8 cellular contexts compared by ENCODE assay signal in genomic region chr1:155648207-155649147, GRCh38. TPM values are rescaled to one million over a fixed set of nuclear protein-coding genes. Genes with fewer than 3 reads are reported as not detected.
DNase-seq lines count a peak whose midpoint lies in the region; ATAC-seq and TF ChIP-seq lines count a peak whose summit lies in the region.

No MANE protein-coding gene starts in this region.

- H2AFZ ChIP-seq in hepatocyte: peak overlapping the region; percentile 43

- no peaks in the 10 kb centered on the region for H3K9me2 ChIP-seq in hepatocyte (replicated peaks; ENCODE audit: insufficient read depth)

- peak overlapping the region; percentile 86 for H3K27ac ChIP-seq in hepatocyte

- no peak overlapping the region for H3K4me3 Mint-ChIP-seq in stimulated activated naive CD8-positive, alpha-beta T cell treated with anti-CD3 and anti-CD28 coated beads, Interleukin-15, amount 100 ng/mL, for 72 hours

- peak overlapping the region; percentile 78 for H3K9ac ChIP-seq in adipocyte (ENCODE audit: low read length)

- 67% methylated on average over 11 of the region's 11 CpGs for WGBS in hepatocyte (ENCODE audit: low lambda C conversion rate, missing lambda C conversion rate)

- peaks cover 0 to 4% of the 10 kb centered on the region in 2 donors for H3K9me3 Mint-ChIP-seq in stimulated activated naive CD8-positive, alpha-beta T cell treated with anti-CD3 and anti-CD28 coated beads, Interleukin-15, amount 100 ng/mL, for 72 hours

- H3K79me2 ChIP-seq in hepatocyte: no peaks in the 10 kb centered on the region

- H3K4me1 ChIP-seq in adipocyte (ENCODE audit: control insufficient read depth, insufficient read depth, low read length): peaks cover 48% of the 10 kb centered on the region
- peaks cover 3% of the 10 kb centered on the region for H3K4me1 ChIP-seq in hepatocyte (ENCODE audit: insufficient read depth)

- H3K36me3 ChIP-seq in adipocyte (ENCODE audit: control insufficient read depth, insufficient read depth, low read length, severe bottlenecking) (no peaks in the 10 kb centered on the region), hepatocyte (replicated peaks; ENCODE audit: insufficient read depth, low read depth) (no peaks in the 10 kb centered on the region)

- peaks cover 6% of the 10 kb centered on the region for H3K4me1 Mint-ChIP-seq in stimulated activated naive CD8-positive, alpha-beta T cell treated with anti-CD3 and anti-CD28 coated beads, Interleukin-15, amount 100 ng/mL, for 72 hours

- TF ChIP-seq CTCF in hepatocyte (IDR thresholded peaks at IDR 0.05; ENCODE audit: poor library complexity): peak; percentile 60

- H3K27me3 Mint-ChIP-seq in stimulated activated naive CD8-positive, alpha-beta T cell treated with anti-CD3 and anti-CD28 coated beads, Interleukin-15, amount 100 ng/mL, for 72 hours: no peaks in the 10 kb centered on the region

- H3K4me3 ChIP-seq in adipocyte (ENCODE audit: low read length) (peak overlapping the region; percentile 82), hepatocyte (no peak overlapping the region)

- DNase-seq in DMS53 treated with DMSO at 0.1 percent for 48 hours (lab: John Stamatoyannopoulos, UW; ENCODE audit: unreplicated experiment) (peak; percentile 65), MV-4-11 (lab: John Stamatoyannopoulos, UW) (peak; percentile 64), adipocyte (ENCODE audit: low read depth) (peak; percentile 90), hepatocyte (ENCODE audit: low spot score) (peak; percentile 80), activated gamma-delta T cell (lab: John Stamatoyannopoulos, UW) (no peak)
- DNase-seq in stimulated activated naive CD8-positive, alpha-beta T cell treated with anti-CD3 and anti-CD28 coated beads, Interleukin-15, amount 100 ng/mL, for 72 hours: no peak

- H3K4me2 ChIP-seq in hepatocyte: peak overlapping the region; percentile 63

- H3K27ac Mint-ChIP-seq in stimulated activated naive CD8-positive, alpha-beta T cell treated with anti-CD3 and anti-CD28 coated beads, Interleukin-15, amount 100 ng/mL, for 72 hours: no peak overlapping the region

- peak; percentile 49 for ATAC-seq in stimulated activated naive CD8-positive, alpha-beta T cell treated with anti-CD3 and anti-CD28 coated beads, Interleukin-15, amount 100 ng/mL, for 72 hours
- ATAC-seq in GM19452 (IDR thresholded peaks at IDR 0.05; ENCODE audit: unreplicated experiment) (no peak), GM18861 (IDR thresholded peaks at IDR 0.05; ENCODE audit: unreplicated experiment) (no peak)

- no peaks in the 10 kb centered on the region for H4K20me1 ChIP-seq in hepatocyte (ENCODE audit: insufficient read depth, poor library complexity, severe bottlenecking)

- H3K9me3 ChIP-seq in adipocyte (ENCODE audit: control insufficient read depth, low read length): peaks cover 3% of the 10 kb centered on the region
- no peaks in the 10 kb centered on the region for H3K9me3 ChIP-seq in hepatocyte (ENCODE audit: low read depth)

- H3K27me3 ChIP-seq in adipocyte (replicated peaks; ENCODE audit: control insufficient read depth, insufficient read depth, low read length) (no peaks in the 10 kb centered on the region), hepatocyte (no peaks in the 10 kb centered on the region)

RNA-seq across cellular contexts. Expression of gene MSTO1, which starts 38.5 kb away (rescaled TPM):
- 15.1 and 15.7 TPM in 2 replicates for total RNA-seq in hepatocyte
- 43.4 and 54.6 TPM in 2 replicates for polyA plus RNA-seq in hepatocyte

RNA-seq across cellular contexts. Expression of gene YY1AP1, which starts 40.1 kb away (rescaled TPM):
- total RNA-seq in hepatocyte: 43.2 and 55.9 TPM in 2 replicates
- 27.6 and 35.4 TPM in 2 replicates for polyA plus RNA-seq in hepatocyte

RNA-seq across cellular contexts. Expression of gene DAP3, which starts 40.4 kb away (rescaled TPM):
- 90.6 and 115 TPM in 2 replicates for total RNA-seq in hepatocyte
- polyA plus RNA-seq in hepatocyte: 61.5 and 86.9 TPM in 2 replicates

Comparison
In these comparisons a context has a peak if more than half of its experiments do, and no peak if none do; other contexts are left out.
1. DNase-seq: peak in DMS53 treated with DMSO at 0.1 percent for 48 hours (single experiment), MV-4-11 (single experiment), adipocyte (single experiment) and hepatocyte (single experiment); none in stimulated activated naive CD8-positive, alpha-beta T cell treated with anti-CD3 and anti-CD28 coated beads, Interleukin-15, amount 100 ng/mL, for 72 hours (0 of 2) and activated gamma-delta T cell (single experiment).